In the genomic region with DNA sequence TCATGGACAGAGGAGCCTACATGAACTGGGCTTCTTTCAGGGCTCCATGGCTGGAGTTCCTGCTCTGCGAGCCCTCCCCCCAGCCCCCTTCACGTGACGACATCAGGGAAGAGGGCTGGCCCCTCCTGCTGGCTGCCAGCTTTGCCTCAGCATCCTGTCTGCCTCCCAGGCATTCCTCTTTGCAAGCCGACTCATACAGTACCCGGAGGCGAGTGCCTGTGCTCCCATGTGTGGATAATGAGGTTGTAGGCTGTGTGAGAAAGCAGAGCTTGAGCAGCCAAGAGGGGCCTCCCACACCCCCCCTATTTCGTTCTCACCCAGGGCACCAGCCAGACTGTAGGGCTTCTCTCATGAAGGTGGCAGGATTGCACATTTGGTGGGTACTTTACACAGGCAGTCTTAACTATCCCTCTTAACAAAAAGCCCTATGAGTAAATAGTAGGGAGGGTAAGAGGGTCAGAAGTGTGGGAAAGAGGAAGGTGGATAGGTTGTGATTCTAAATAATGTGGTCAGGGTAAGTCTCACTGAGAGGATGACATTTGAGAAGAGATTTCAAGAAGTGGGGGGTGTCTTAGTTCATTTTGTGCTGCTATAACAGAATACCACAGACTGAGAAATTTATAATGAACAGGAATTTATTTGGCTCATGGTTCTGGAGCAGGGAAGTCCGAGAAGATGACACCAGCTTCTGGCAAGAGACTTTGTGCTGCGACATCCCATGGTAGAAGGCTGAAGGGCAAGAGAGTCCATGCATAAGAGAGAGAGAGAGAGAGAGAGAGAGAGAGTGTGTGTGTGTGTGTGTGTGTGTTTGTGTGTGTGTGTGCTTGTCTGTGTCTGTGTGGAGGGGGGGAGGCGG, we compare ENCODE assay signal across 8 cellular contexts.
A peak's percentile ranks its signal among the peaks of the same experiment; 100 is the strongest.
DNase-seq lines count a peak whose midpoint lies in the region; ATAC-seq and TF ChIP-seq lines count a peak whose summit lies in the region.

No MANE protein-coding gene starts in this region.

- H3K27ac ChIP-seq in mesodermal cell (ENCODE audit: low read depth, low read length, severe bottlenecking) = peak overlapping the region; percentile 81

- no peaks in the 10 kb centered on the region for H3K9me3 Mint-ChIP-seq in immature natural killer cell

- H3K36me3 ChIP-seq in MG63 (no peaks in the 10 kb centered on the region), mesodermal cell (ENCODE audit: control insufficient read depth, insufficient read depth, low read length) (no peaks in the 10 kb centered on the region)

- ATAC-seq in GM21825 (IDR thresholded peaks at IDR 0.05; ENCODE audit: unreplicated experiment) (no peak), HG03469 (IDR thresholded peaks at IDR 0.05; ENCODE audit: unreplicated experiment) (no peak)

- no peak overlapping the region for H3K27ac Mint-ChIP-seq in immature natural killer cell

- H3K4me3 Mint-ChIP-seq in immature natural killer cell = no peak overlapping the region

- no peaks in the 10 kb centered on the region for H3K9me3 ChIP-seq in MG63
- no peaks in the 10 kb centered on the region for H3K9me3 ChIP-seq in mesodermal cell (ENCODE audit: control insufficient read depth, low read length)

- H3K27me3 Mint-ChIP-seq in immature natural killer cell (ENCODE audit: low read depth in 3 of 3) = peaks cover 0 to 6% (median 0%) of the 10 kb centered on the region in 3 donors

- no peaks in the 10 kb centered on the region for H3K4me1 Mint-ChIP-seq in immature natural killer cell

- WGBS in mesodermal cell (ENCODE audit: insufficient coverage in 2 of 2), 2 experiments = 21 to 37% methylated on average over 5 of the region's 10 CpGs

- H3K27me3 ChIP-seq in MG63 = no peaks in the 10 kb centered on the region

- peaks cover 27% of the 10 kb centered on the region for H3K4me1 ChIP-seq in mesodermal cell (ENCODE audit: control insufficient read depth, insufficient read depth, low read length, poor library complexity, severe bottlenecking)

- peak; percentile 33 for TF ChIP-seq CTCF in choroid plexus epithelial cell (conservative IDR thresholded peaks at IDR 0.05; ENCODE audit: low read depth, low read length)

- peaks cover 0 to 17% (median 0%) of the 10 kb centered on the region in 3 donors for H3K36me3 Mint-ChIP-seq in immature natural killer cell

- no peak overlapping the region for H3K4me3 ChIP-seq in MG63
- H3K4me3 ChIP-seq in choroid plexus epithelial cell (ENCODE audit: low read depth, low read length) = no peak overlapping the region
- H3K4me3 ChIP-seq in mesodermal cell (ENCODE audit: extremely low read depth, insufficient read depth, low read length, poor library complexity, severe bottlenecking) = no peak overlapping the region

- DNase-seq in Daoy (ENCODE audit: low read depth) = peak; percentile 95
- peak; percentile 91 for DNase-seq in MG63
- peak; percentile 61 for DNase-seq in choroid plexus epithelial cell (ENCODE audit: low read depth)
- no peak for DNase-seq in immature natural killer cell
- no peak for DNase-seq in HT-29 (ENCODE audit: low spot score)

Comparison
In these comparisons a context has a peak if more than half of its experiments do, and no peak if none do; other contexts are left out.
1. DNase-seq: peak in Daoy (single experiment), MG63 (single experiment) and choroid plexus epithelial cell (single experiment); none in immature natural killer cell (0 of 3) and HT-29 (single experiment).